ENCODE assay signal across 2 cellular contexts in genomic region chrX:154029439-154029838, GRCh38.
TF ChIP-seq lines count a peak whose summit lies in the region.

No MANE protein-coding gene starts in this region.

TF ChIP-seq in GM23338, 12 proteins besides CTCF, POLR2A, EP300 and RAD21 (continued from another document):
- no peak for TF ChIP-seq ZNF462 (CRISPR knock-in tag; IDR thresholded peaks at IDR 0.05)
- no peak for TF ChIP-seq ZNF114 (CRISPR knock-in tag; IDR thresholded peaks at IDR 0.05)
- no peak for TF ChIP-seq REST (IDR thresholded peaks at IDR 0.05; ENCODE audit: unreplicated experiment)
- TF ChIP-seq CREB1 (CRISPR knock-in tag; IDR thresholded peaks at IDR 0.05; ENCODE audit: low read depth), result no peak
- TF ChIP-seq ZNF331 (CRISPR knock-in tag; IDR thresholded peaks at IDR 0.05; ENCODE audit: low read depth), result no peak
- no peak for TF ChIP-seq ETS1 (IDR thresholded peaks at IDR 0.05)
- TF ChIP-seq EZH2phosphoT487 (IDR thresholded peaks at IDR 0.05; ENCODE audit: unreplicated experiment), result no peak
- no peak for TF ChIP-seq NANOG (IDR thresholded peaks at IDR 0.05; ENCODE audit: borderline replicate concordance)
- no peak for TF ChIP-seq POLR2AphosphoS5 (IDR thresholded peaks at IDR 0.05; ENCODE audit: low read depth)
- TF ChIP-seq JUNB (IDR thresholded peaks at IDR 0.05; ENCODE audit: unreplicated experiment), result no peak
- no peak for TF ChIP-seq STAT1 (IDR thresholded peaks at IDR 0.05; ENCODE audit: unreplicated experiment)

TF ChIP-seq in WTC11, 78 proteins besides CTCF, POLR2A, EP300 and RAD21 (continued from another document):
- TF ChIP-seq ARID4B (CRISPR knock-in tag; IDR thresholded peaks at IDR 0.05; ENCODE audit: borderline replicate concordance) (no peak), FOXP4 (CRISPR knock-in tag; IDR thresholded peaks at IDR 0.05) (no peak), ZMAT4 (CRISPR knock-in tag; IDR thresholded peaks at IDR 0.05) (no peak), ZNF263 (CRISPR knock-in tag; IDR thresholded peaks at IDR 0.05; ENCODE audit: low read depth) (no peak), PRRX2 (CRISPR knock-in tag; IDR thresholded peaks at IDR 0.05) (no peak), ZNF232 (CRISPR knock-in tag; IDR thresholded peaks at IDR 0.05) (no peak)
